1 cellular context compared by ENCODE assay signal in genomic region chr3:44996556-44996969, GRCh38.
TF ChIP-seq lines count a peak whose summit lies in the region.

No MANE protein-coding gene starts in this region.

TF ChIP-seq in IMR-90, 13 proteins besides CTCF, POLR2A, EP300 and RAD21 (continued from another document):
- no peak for TF ChIP-seq USF2 (IDR thresholded peaks at IDR 0.05; ENCODE audit: low read depth, low read length)
- TF ChIP-seq ELK1 (IDR thresholded peaks at IDR 0.05; ENCODE audit: borderline replicate concordance, low read depth, low read length), result no peak
- TF ChIP-seq MAZ (IDR thresholded peaks at IDR 0.05; ENCODE audit: borderline replicate concordance, low read depth, low read length), result no peak
- no peak for TF ChIP-seq FOS (IDR thresholded peaks at IDR 0.05; ENCODE audit: low read depth, low read length)
- no peak for TF ChIP-seq MXI1 (IDR thresholded peaks at IDR 0.05; ENCODE audit: borderline replicate concordance, low read depth, low read length)
- no peak for TF ChIP-seq CHD1 (IDR thresholded peaks at IDR 0.05; ENCODE audit: low read depth, low read length)
- no peak for TF ChIP-seq RCOR1 (IDR thresholded peaks at IDR 0.05; ENCODE audit: insufficient replicate concordance, low read length)
- TF ChIP-seq CEBPB (IDR thresholded peaks at IDR 0.05; ENCODE audit: low read depth, low read length), result no peak
- TF ChIP-seq SMC3 (IDR thresholded peaks at IDR 0.05; ENCODE audit: low read depth, low read length), result no peak
